In genomic region chr7:98458090-98458875, GRCh38 we compare ENCODE assay signal across 1 cellular context.
TF ChIP-seq lines count a peak whose summit lies in the region.

No MANE protein-coding gene starts in this region.

TF ChIP-seq in K562, 482 proteins besides CTCF, POLR2A, EP300 and RAD21 (continued from another document and continues in another):
- no peak for TF ChIP-seq REST (CRISPR knock-in tag; IDR thresholded peaks at IDR 0.05; ENCODE audit: low read depth)
- TF ChIP-seq MIER1 (IDR thresholded peaks at IDR 0.05; ENCODE audit: low read depth), result no peak
- 0 out of 2 replicates have a peak, but pooled peaks have one; percentile 28 for TF ChIP-seq CHAMP1 (IDR thresholded peaks at IDR 0.05)
- peak; percentile 68; the same call in 1 of the 2 replicates for TF ChIP-seq TOE1 (IDR thresholded peaks at IDR 0.05; ENCODE audit: borderline replicate concordance)
- TF ChIP-seq TOE1 (CRISPR knock-in tag; IDR thresholded peaks at IDR 0.05; ENCODE audit: borderline replicate concordance, low read depth), result no peak
- peak; percentile 95 for TF ChIP-seq USF2 (CRISPR knock-in tag; IDR thresholded peaks at IDR 0.05)
- TF ChIP-seq MAX (CRISPR knock-in tag; IDR thresholded peaks at IDR 0.05), result peak; percentile 56
- peak; percentile 57 for TF ChIP-seq GABPA (tag; conservative IDR thresholded peaks at IDR 0.05; ENCODE audit: low read depth)
- peak in 1 of 3 experiments; percentile 63 for TF ChIP-seq YY1 (IDR thresholded peaks at IDR 0.05; ENCODE audit: borderline replicate concordance in 1 of 3, control insufficient read depth in 1 of 3, extremely low read depth in 1 of 3, insufficient read depth in 3 of 3, insufficient read length in 1 of 3, insufficient replicate concordance in 2 of 3, low read depth in 1 of 3, low read length in 2 of 3)
- peak; percentile 91 for TF ChIP-seq MGA (IDR thresholded peaks at IDR 0.05)
- 0 out of 2 replicates have a peak, but pooled peaks have one; percentile 23 for TF ChIP-seq ELF1 (tag; IDR thresholded peaks at IDR 0.05)
- no peak for TF ChIP-seq CUX1 (CRISPR knock-in tag; IDR thresholded peaks at IDR 0.05)
- TF ChIP-seq CREB3L1 (IDR thresholded peaks at IDR 0.05; ENCODE audit: borderline replicate concordance, low read depth), result peak; percentile 33; the same call in 1 of the 2 replicates
- TF ChIP-seq CBFA2T2 (conservative IDR thresholded peaks at IDR 0.05), result peak; percentile 59
- TF ChIP-seq BRF2 (IDR thresholded peaks at IDR 0.05; ENCODE audit: borderline replicate concordance, insufficient read depth, insufficient read length), result no peak
- peak; percentile 50; the same call in 1 of the 2 replicates for TF ChIP-seq BCOR (IDR thresholded peaks at IDR 0.05)
- TF ChIP-seq HNRNPL (IDR thresholded peaks at IDR 0.05; ENCODE audit: low read depth, low read length), result no peak
- TF ChIP-seq CBX3 (IDR thresholded peaks at IDR 0.05; ENCODE audit: borderline replicate concordance in 1 of 2, low read length in 2 of 2), result peak in 1 of 2 experiments; percentile 66; a peak in 2 of 3 replicates
- no peak for TF ChIP-seq POLR3A (IDR thresholded peaks at IDR 0.05; ENCODE audit: borderline replicate concordance, extremely low read depth, insufficient read depth, insufficient read length)
- TF ChIP-seq TEAD1 (CRISPR knock-in tag; IDR thresholded peaks at IDR 0.05), result peak in 1 of 2 experiments; percentile 43; a peak in 1 of 4 replicates
